Comparison of ENCODE assay signal across 23 cellular contexts in genomic region chr5:36854402-36855140, GRCh38. TPM values are rescaled to one million over a fixed set of nuclear protein-coding genes. Genes with fewer than 3 reads are reported as not detected.
DNase-seq lines count a peak whose midpoint lies in the region; ATAC-seq and TF ChIP-seq lines count a peak whose summit lies in the region.
"Had no signal": no experiment of that assay in that cellular context is flagged by ENCODE, and none has a peak within 500 bp of the region (broad histone marks: within the 10 kb centered on the region; RNA-seq: fewer than 3 reads in every experiment).

No MANE protein-coding gene starts in this region.

- H3K9ac ChIP-seq in SK-N-SH (no peak overlapping the region), HUES48 (ENCODE audit: low read depth, low read length) (peak overlapping the region; percentile 27; the same call in 1 of the 2 replicates), neural progenitor cell (no peak overlapping the region)
- H3K9ac ChIP-seq: BLaER1 had no signal

- no peak overlapping the region for H3K4me3 Mint-ChIP-seq in glutamatergic neuron (ENCODE audit: unreplicated experiment)
- H3K4me3 Mint-ChIP-seq in neural progenitor cell, result no peak overlapping the region
- H3K4me3 Mint-ChIP-seq: CD4-positive, alpha-beta T cell had no signal

- TF ChIP-seq CTCF in SK-N-SH (IDR thresholded peaks at IDR 0.05) (no peak), glutamatergic neuron (IDR thresholded peaks at IDR 0.05; ENCODE audit: partially characterized antibody, unreplicated experiment) (no peak), neural progenitor cell (IDR thresholded peaks at IDR 0.05) (no peak)

- H3K36me3 Mint-ChIP-seq in glutamatergic neuron (ENCODE audit: unreplicated experiment), result no peaks in the 10 kb centered on the region
- H3K36me3 Mint-ChIP-seq in neural progenitor cell, result no peaks in the 10 kb centered on the region

- H3K4me2 ChIP-seq in SK-N-SH, result no peak overlapping the region
- no peak overlapping the region for H3K4me2 ChIP-seq in neural progenitor cell
- H3K4me2 ChIP-seq: BLaER1 had no signal

- no peak for TF ChIP-seq RAD21 in SK-N-SH (IDR thresholded peaks at IDR 0.05; ENCODE audit: low read length)

- H3F3A ChIP-seq in SK-N-SH (replicated peaks; ENCODE audit: insufficient read depth) (no peaks in the 10 kb centered on the region), neural progenitor cell (ENCODE audit: low read depth) (no peaks in the 10 kb centered on the region)

- no peak overlapping the region for H3K27ac ChIP-seq in SK-N-SH (ENCODE audit: low read depth in 2 of 2, low read length in 1 of 2)
- H3K27ac ChIP-seq in HUES48 (ENCODE audit: low read depth, low read length), result no peak overlapping the region
- no peak overlapping the region for H3K27ac ChIP-seq in neural progenitor cell
- H3K27ac ChIP-seq: 22Rv1, BLaER1 had no signal

- H3K36me3 ChIP-seq in SK-N-SH (replicated peaks in 1 of 2; ENCODE audit: control insufficient read depth in 1 of 2, insufficient read depth in 2 of 2, low read length in 1 of 2) (no peaks in the 10 kb centered on the region), HUES48 (ENCODE audit: control insufficient read depth, insufficient read depth, low read length) (no peaks in the 10 kb centered on the region), neural progenitor cell (no peaks in the 10 kb centered on the region)
- H3K36me3 ChIP-seq: BLaER1, HAP-1, MG63 had no signal

- WGBS in SK-N-SH (ENCODE audit: low lambda C conversion rate), result 70% methylated on average over 16 of the region's 16 CpGs

- peaks cover 6% of the 10 kb centered on the region for H3K9me3 Mint-ChIP-seq in glutamatergic neuron (ENCODE audit: unreplicated experiment)
- peaks cover 2% of the 10 kb centered on the region for H3K9me3 Mint-ChIP-seq in neural progenitor cell
- H3K9me3 Mint-ChIP-seq: CD4-positive, alpha-beta T cell had no signal

- H3K9me3 ChIP-seq in SK-N-SH (no peaks in the 10 kb centered on the region), HUES48 (ENCODE audit: control insufficient read depth, insufficient read depth, low read length) (no peaks in the 10 kb centered on the region), neural progenitor cell (ENCODE audit: low read depth) (no peaks in the 10 kb centered on the region)
- H3K9me3 ChIP-seq: HAP-1, MG63 had no signal

- H3K27ac Mint-ChIP-seq in glutamatergic neuron (ENCODE audit: unreplicated experiment) (peak overlapping the region; percentile 53), neural progenitor cell (no peak overlapping the region)
- H3K27ac Mint-ChIP-seq: CD4-positive, alpha-beta T cell had no signal

- CTCF ChIA-PET in SK-N-SH (lab: Yijun Ruan, JAX), result interaction anchor here (1.0 to 1.2 kb wide), 3 partner anchors 11 to 16 kb away, joined by 3 to 6 read pairs (median 4); no protein-coding TSS in a partner anchor

- DNase-seq in SK-N-SH (peak; percentile 4), glutamatergic neuron (no peak), neural progenitor cell (ENCODE audit: low spot score) (peak; percentile 20)
- no peak for DNase-seq in activated CD4-positive, alpha-beta T cell treated with anti-CD3 and anti-CD28 coated beads, Interleukin-2, amount 50 U/mL, for 4 hours
- no peak for DNase-seq in activated effector memory CD4-positive, alpha-beta T cell treated with Interleukin-2 at 50 U/mL for 16 hours
- DNase-seq: ACHN; CD4-positive, alpha-beta T cell; COR-L47; DMS 273 treated with DMSO at 0.1 percent for 48 hours; DMS79 treated with DMSO at 0.1 percent for 48 hours; MG63; NCI-H1048; NCI-H1417 treated with DMSO at 0.1 percent for 48 hours; NCI-H187; NCI-H446; NCI-H526 had no signal

- H3K9me2 ChIP-seq in SK-N-SH, result no peaks in the 10 kb centered on the region

- H3K27me3 Mint-ChIP-seq in glutamatergic neuron (ENCODE audit: unreplicated experiment) (no peaks in the 10 kb centered on the region), neural progenitor cell (ENCODE audit: insufficient read depth, low read depth) (no peaks in the 10 kb centered on the region)

- H3K4me3 ChIP-seq in SK-N-SH (ENCODE audit: low read depth in 2 of 2, low read length in 1 of 2) (no peak overlapping the region), HUES48 (ENCODE audit: low read depth, low read length) (no peak overlapping the region), neural progenitor cell (no peak overlapping the region)
- H3K4me3 ChIP-seq: BLaER1, GM12878, HAP-1, MG63 had no signal

- ATAC-seq in SK-N-SH treated with all-trans-retinoic acid at 6 μM for 48 hours, result no peak
- no peak for ATAC-seq in GM19455 (IDR thresholded peaks at IDR 0.05; ENCODE audit: unreplicated experiment)
- ATAC-seq: GM12878 had no signal

- H3K79me2 ChIP-seq in SK-N-SH (ENCODE audit: insufficient read depth) (no peaks in the 10 kb centered on the region), neural progenitor cell (ENCODE audit: low read depth) (no peaks in the 10 kb centered on the region)

- no peaks in the 10 kb centered on the region for H3K4me1 ChIP-seq in SK-N-SH (ENCODE audit: control insufficient read depth in 1 of 2, insufficient read depth in 2 of 2, low read depth in 1 of 2, low read length in 1 of 2)
- H3K4me1 ChIP-seq in HUES48 (ENCODE audit: control insufficient read depth, insufficient read depth, low read length), result peaks cover 4% of the 10 kb centered on the region; the same call in 1 of the 2 replicates
- no peaks in the 10 kb centered on the region for H3K4me1 ChIP-seq in neural progenitor cell
- H3K4me1 ChIP-seq: BLaER1, HAP-1 had no signal

- H3K27me3 ChIP-seq in SK-N-SH (ENCODE audit: insufficient read depth), result no peaks in the 10 kb centered on the region; the same call in 1 of the 2 replicates
- no peaks in the 10 kb centered on the region for H3K27me3 ChIP-seq in HUES48 (ENCODE audit: control insufficient read depth, insufficient read depth, low read length)
- no peaks in the 10 kb centered on the region for H3K27me3 ChIP-seq in neural progenitor cell
- H3K27me3 ChIP-seq: BLaER1 had no signal

- no peak for TF ChIP-seq EP300 in SK-N-SH (IDR thresholded peaks at IDR 0.05; ENCODE audit: borderline replicate concordance in 1 of 2, low read depth in 1 of 2, low read length in 1 of 2)

- H2AFZ ChIP-seq in SK-N-SH (ENCODE audit: low read depth), result no peak overlapping the region
- peak overlapping the region; percentile 86 for H2AFZ ChIP-seq in neural progenitor cell (replicated peaks)

- H3K4me1 Mint-ChIP-seq in glutamatergic neuron (ENCODE audit: low read depth, unreplicated experiment) (no peaks in the 10 kb centered on the region), neural progenitor cell (no peaks in the 10 kb centered on the region)

- POLR2A ChIA-PET in SK-N-SH (lab: Yijun Ruan, JAX), result no interaction called here

- H4K20me1 ChIP-seq in SK-N-SH (ENCODE audit: insufficient read depth) (no peaks in the 10 kb centered on the region), neural progenitor cell (ENCODE audit: low read depth) (no peaks in the 10 kb centered on the region)
- H4K20me1 ChIP-seq: BLaER1 had no signal

TF ChIP-seq in SK-N-SH, 30 proteins besides CTCF, POLR2A, EP300 and RAD21:
- TF ChIP-seq TCF12 (IDR thresholded peaks at IDR 0.05), result no peak
- no peak for TF ChIP-seq NRF1 (IDR thresholded peaks at IDR 0.05; ENCODE audit: low read depth, low read length)
- TF ChIP-seq GABPA (IDR thresholded peaks at IDR 0.05; ENCODE audit: low read depth), result no peak
- no peak for TF ChIP-seq MEF2A (IDR thresholded peaks at IDR 0.05; ENCODE audit: borderline replicate concordance, low read depth)

TF ChIP-seq in SK-N-SH treated with all-trans-retinoic acid at 6 μM for 48 hours, 23 proteins besides CTCF, POLR2A, EP300 and RAD21 (continues in another document):
- TF ChIP-seq PPARA (CRISPR knock-in tag; IDR thresholded peaks at IDR 0.05; ENCODE audit: borderline replicate concordance), result no peak
- no peak for TF ChIP-seq OSR1 (CRISPR knock-in tag; IDR thresholded peaks at IDR 0.05)
- TF ChIP-seq POU6F1 (CRISPR knock-in tag; IDR thresholded peaks at IDR 0.05; ENCODE audit: borderline replicate concordance, low read depth), result no peak
- no peak for TF ChIP-seq CSRNP3 (CRISPR knock-in tag; IDR thresholded peaks at IDR 0.05)
- no peak for TF ChIP-seq BACH2 (CRISPR knock-in tag; IDR thresholded peaks at IDR 0.05; ENCODE audit: borderline replicate concordance)
- no peak for TF ChIP-seq TOX (CRISPR knock-in tag; IDR thresholded peaks at IDR 0.05; ENCODE audit: borderline replicate concordance)
- no peak for TF ChIP-seq ZNF70 (CRISPR knock-in tag; IDR thresholded peaks at IDR 0.05)
- no peak for TF ChIP-seq ESRRG (CRISPR knock-in tag; IDR thresholded peaks at IDR 0.05)

RNA-seq across cellular contexts. Expression of gene NIPBL, which starts 22.0 kb away (rescaled TPM):
- polyA plus RNA-seq in SK-N-SH (2012; rRNA removed), result 5.2 and 8.3 TPM in 2 replicates
- polyA plus RNA-seq in SK-N-SH (2012; cell fraction: cytosol; rRNA removed), result 6.2 and 6.3 TPM in 2 replicates
- 6.9 and 14.1 TPM in 2 replicates for polyA plus RNA-seq in SK-N-SH (2012; cell fraction: nucleus; rRNA removed)
- 81.1 TPM for total RNA-seq in glutamatergic neuron (ENCODE audit: unreplicated experiment)
- total RNA-seq in neural progenitor cell (ENCODE audit: low replicate concordance), result 41.4 and 67.9 TPM in 2 replicates

Comparison
In these comparisons a context has a peak if more than half of its experiments do, and no peak if none do; other contexts are left out.
1. DNase-seq: peak in SK-N-SH (single experiment) and neural progenitor cell (single experiment); none in glutamatergic neuron (single experiment), activated CD4-positive, alpha-beta T cell treated with anti-CD3 and anti-CD28 coated beads, Interleukin-2, amount 50 U/mL, for 4 hours (0 of 2) and activated effector memory CD4-positive, alpha-beta T cell treated with Interleukin-2 at 50 U/mL for 16 hours (single experiment).